Comparison of ENCODE assay signal across 9 cellular contexts in the genomic region with DNA sequence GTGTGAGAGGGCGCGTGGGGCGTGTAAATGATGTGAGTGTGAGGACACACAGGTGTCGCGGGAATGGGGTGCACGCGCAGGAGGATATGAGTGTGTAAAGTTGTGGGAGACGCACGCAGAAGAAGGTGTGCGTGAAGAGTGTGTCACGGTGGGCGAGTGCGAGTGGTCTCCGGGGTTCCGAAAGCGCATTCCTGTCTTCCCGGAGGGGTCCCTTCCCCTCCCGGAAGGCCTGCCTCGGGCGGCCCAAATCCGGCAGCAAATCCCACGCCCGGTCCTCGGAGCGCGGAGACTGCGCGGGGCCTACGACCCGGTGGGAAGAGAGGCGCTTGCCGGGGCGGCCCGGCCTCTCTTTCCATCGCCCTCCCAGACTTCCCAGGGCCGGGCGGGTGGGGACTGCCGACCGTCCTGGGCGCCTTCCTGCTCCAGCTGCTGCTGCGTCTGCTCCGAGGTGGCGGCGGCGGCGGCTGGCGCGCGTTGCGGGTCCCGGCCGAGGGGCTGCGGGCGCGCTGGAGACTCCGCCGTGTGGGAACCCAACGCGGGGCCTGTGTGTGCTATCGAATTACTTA.
A peak's percentile ranks its signal among the peaks of the same experiment; 100 is the strongest.
DNase-seq lines count a peak whose midpoint lies in the region; ATAC-seq lines count a peak whose summit lies in the region.
"Had no signal": no experiment of that assay in that cellular context is flagged by ENCODE, and none has a peak within 500 bp of the region (broad histone marks: within the 10 kb centered on the region; RNA-seq: fewer than 3 reads in every experiment).

No MANE protein-coding gene starts in this region.

- peak; percentile 36 for DNase-seq in activated T-cell treated with anti-CD3 and anti-CD28 coated beads, Interleukin-2, amount 50 U/mL, for 1 hour
- DNase-seq in activated T-cell treated with anti-CD3 and anti-CD28 coated beads for 4 hours, result no peak
- DNase-seq in activated T-cell treated with anti-CD3 and anti-CD28 coated beads, Interleukin-2, amount 50 U/mL, for 48 hours, result peak; percentile 23 to 31
- DNase-seq in substantia nigra (lab: John Stamatoyannopoulos, UW), result no peak
- no peak for DNase-seq in NCI-H2227 treated with DMSO at 0.1 percent for 48 hours (lab: John Stamatoyannopoulos, UW)
- DNase-seq: BE2C had no signal

- H3K27ac ChIP-seq in iPS-18a (ENCODE audit: low read length) (peak overlapping the region; percentile 65), substantia nigra (ENCODE audit: low read depth, low read length, poor library complexity, severe bottlenecking) (peak overlapping the region; percentile 55)

- H3K27me3 ChIP-seq in iPS-18a (ENCODE audit: control insufficient read depth, insufficient read depth, low read length), result peaks cover 7% of the 10 kb centered on the region

- H3K4me3 ChIP-seq in iPS-18a (ENCODE audit: low read length), result peak overlapping the region; percentile 99

- H3K36me3 ChIP-seq in iPS-18a (ENCODE audit: control insufficient read depth, low read depth, low read length), result peaks cover 42% of the 10 kb centered on the region
- H3K36me3 ChIP-seq: BE2C had no signal

- no peaks in the 10 kb centered on the region for H3K9me3 ChIP-seq in iPS-18a (ENCODE audit: control insufficient read depth, low read depth, low read length)
- H3K9me3 ChIP-seq: BE2C had no signal

- ATAC-seq in GM19467 (IDR thresholded peaks at IDR 0.05; ENCODE audit: unreplicated experiment), result no peak
- ATAC-seq in GM21786 (IDR thresholded peaks at IDR 0.05; ENCODE audit: unreplicated experiment), result no peak

- H3K4me1 ChIP-seq in iPS-18a (ENCODE audit: control insufficient read depth, low read depth, low read length), result peaks cover 51% of the 10 kb centered on the region
- H3K4me1 ChIP-seq: BE2C had no signal

- peak overlapping the region; percentile 89 for H3K9ac ChIP-seq in iPS-18a (ENCODE audit: low read length)

Comparison
In these comparisons a context has a peak if more than half of its experiments do, and no peak if none do; other contexts are left out.
1. DNase-seq: peak in activated T-cell treated with anti-CD3 and anti-CD28 coated beads, Interleukin-2, amount 50 U/mL, for 1 hour (single experiment) and activated T-cell treated with anti-CD3 and anti-CD28 coated beads, Interleukin-2, amount 50 U/mL, for 48 hours (2 of 2); none in activated T-cell treated with anti-CD3 and anti-CD28 coated beads for 4 hours (single experiment), substantia nigra (0 of 49) and NCI-H2227 treated with DMSO at 0.1 percent for 48 hours (single experiment).